9 cellular contexts compared by ENCODE assay signal in genomic region chr17:48441231-48441711, GRCh38. TPM values are rescaled to one million over a fixed set of nuclear protein-coding genes. Genes with fewer than 3 reads are reported as not detected.
DNase-seq lines count a peak whose midpoint lies in the region; ATAC-seq, FAIRE-seq and TF ChIP-seq lines count a peak whose summit lies in the region.
"Had no signal": no experiment of that assay in that cellular context is flagged by ENCODE, and none has a peak within 500 bp of the region (broad histone marks: within the 10 kb centered on the region; RNA-seq: fewer than 3 reads in every experiment).

No MANE protein-coding gene starts in this region.

- peak; percentile 64 for ATAC-seq in GM18517 (IDR thresholded peaks at IDR 0.05; ENCODE audit: unreplicated experiment)
- peak; percentile 65 for ATAC-seq in GM21528 (IDR thresholded peaks at IDR 0.05; ENCODE audit: low FRiP score, unreplicated experiment)
- no peak for ATAC-seq in GM23338

- no peak overlapping the region for H3K27ac Mint-ChIP-seq in GM23338

- H2AFZ ChIP-seq in endothelial cell of umbilical vein (ENCODE audit: low read depth, low read length) = no peak overlapping the region
- no peak overlapping the region for H2AFZ ChIP-seq in GM23338

- H3K36me3 ChIP-seq in endothelial cell of umbilical vein (ENCODE audit: control insufficient read depth in 2 of 2, extremely low read depth in 1 of 2, insufficient read depth in 2 of 2, low read length in 2 of 2) = no peaks in the 10 kb centered on the region
- no peaks in the 10 kb centered on the region for H3K36me3 ChIP-seq in GM23338 (ENCODE audit: insufficient read depth)

- POLR2A ChIA-PET in endothelial cell of umbilical vein (lab: Charles Lee) = no interaction called here

- no peak for TF ChIP-seq POLR2A in endothelial cell of umbilical vein (IDR thresholded peaks at IDR 0.05; ENCODE audit: low read depth, low read length)

- H3K4me3 Mint-ChIP-seq in GM23338 = no peak overlapping the region

- H3K27me3 Mint-ChIP-seq in GM23338 (ENCODE audit: insufficient read depth, low read depth, poor library complexity) = peaks cover 9% of the 10 kb centered on the region

- BruUV-seq in endothelial cell of umbilical vein (replicated peaks; lab: Mats Ljungman, UMichigan) = no TSS peak

- dilution Hi-C loops in endothelial cell of umbilical vein (cut with MboI; ENCODE audit: extremely low pct_ligation_motif_present, low sequenced_read_pairs) = no loop called here

- H3K4me2 ChIP-seq in endothelial cell of umbilical vein (ENCODE audit: insufficient read depth, low read length) (no peak overlapping the region), GM23338 (no peak overlapping the region)

- H3K4me1 ChIP-seq in endothelial cell of umbilical vein (ENCODE audit: control insufficient read depth, extremely low read depth, insufficient read depth, low read length) (peaks cover 5% of the 10 kb centered on the region), GM23338 (ENCODE audit: insufficient read depth) (no peaks in the 10 kb centered on the region)

- TF ChIP-seq CTCF in endothelial cell of umbilical vein (IDR thresholded peaks at IDR 0.05; ENCODE audit: extremely low read depth in 1 of 2, insufficient read depth in 1 of 2, low read depth in 1 of 2, low read length in 2 of 2) (no peak), GM23338 (conservative IDR thresholded peaks at IDR 0.05; ENCODE audit: low read depth in 2 of 2) (no peak)

- H3K79me2 ChIP-seq in endothelial cell of umbilical vein (ENCODE audit: control insufficient read depth, insufficient read depth, low read length) = no peaks in the 10 kb centered on the region
- H3K79me2 ChIP-seq in GM23338 (replicated peaks; ENCODE audit: insufficient read depth) = no peaks in the 10 kb centered on the region

- H3K27ac ChIP-seq in endothelial cell of umbilical vein (ENCODE audit: insufficient read depth, low read depth, low read length) (no peak overlapping the region), GM23338 (ENCODE audit: low read depth) (no peak overlapping the region)

- CTCF ChIA-PET in endothelial cell of umbilical vein (lab: Charles Lee) = interaction anchor here (0.7 to 1.0 kb wide), 2 partner anchors 12 to 13 kb away, joined by 3 read pairs; no protein-coding TSS in a partner anchor

- H3F3A ChIP-seq in GM23338 (replicated peaks; ENCODE audit: low read depth) = no peaks in the 10 kb centered on the region

- H3K9me3 ChIP-seq in endothelial cell of umbilical vein (replicated peaks; ENCODE audit: control insufficient read depth, insufficient read depth, low read length) = no peaks in the 10 kb centered on the region

- no peaks in the 10 kb centered on the region for H3K9me3 Mint-ChIP-seq in GM23338

- no peaks in the 10 kb centered on the region for H3K4me1 Mint-ChIP-seq in GM23338

- H3K9me2 ChIP-seq in GM23338 (ENCODE audit: insufficient read depth) = peaks cover 7% of the 10 kb centered on the region

- H3K4me3 ChIP-seq in endothelial cell of umbilical vein (replicated peaks in 1 of 3; ENCODE audit: insufficient read depth in 1 of 3, low read depth in 1 of 3, low read length in 3 of 3) (no peak overlapping the region), GM23338 (no peak overlapping the region)

- FAIRE-seq in endothelial cell of umbilical vein (lab: Jason Lieb, UNC) = peak; percentile 12
- FAIRE-seq in RCC 7860 (lab: Jason Lieb, UNC) = no peak

- H3K27me3 ChIP-seq in endothelial cell of umbilical vein (ENCODE audit: control insufficient read depth in 2 of 2, insufficient read depth in 2 of 2, low read length in 2 of 2) (peaks cover 24 to 28% of the 10 kb centered on the region in 2 experiments), GM23338 (ENCODE audit: insufficient read depth) (0 out of 2 replicates have a peak, but pooled peaks cover 2% of the 10 kb centered on the region)

- DNase-seq in Kasumi-1 (lab: John Stamatoyannopoulos, UW) = peak; percentile 98
- DNase-seq in endothelial cell of umbilical vein (ENCODE audit: low read depth, low spot score) = no peak
- DNase-seq in GM23338 (ENCODE audit: low spot score) = no peak
- DNase-seq in GDM1 (lab: John Stamatoyannopoulos, UW) = no peak
- DNase-seq in head of caudate nucleus = no peak
- no peak for DNase-seq in RCC 7860 (ENCODE audit: low spot score)

- no peaks in the 10 kb centered on the region for H3K36me3 Mint-ChIP-seq in GM23338 (ENCODE audit: low read depth)

- no peaks in the 10 kb centered on the region for H3K9me1 ChIP-seq in endothelial cell of umbilical vein (replicated peaks; ENCODE audit: control insufficient read depth, extremely low read depth, insufficient read depth, low read length)

- H3K9ac ChIP-seq in endothelial cell of umbilical vein (replicated peaks; ENCODE audit: extremely low read depth, insufficient read depth, low read length) = no peak overlapping the region

- intact Hi-C loops in endothelial cell of umbilical vein (cut with micrococcal nuclease) (no loop called here), head of caudate nucleus (cut with DNase I) (no loop called here)

- H4K20me1 ChIP-seq in endothelial cell of umbilical vein (replicated peaks; ENCODE audit: control insufficient read depth, extremely low read depth, insufficient read depth, low read length) (no peaks in the 10 kb centered on the region), GM23338 (replicated peaks; ENCODE audit: insufficient read depth) (no peaks in the 10 kb centered on the region)

TF ChIP-seq in endothelial cell of umbilical vein, 7 proteins besides CTCF, POLR2A, EP300 and RAD21:
- TF ChIP-seq GATA2 (IDR thresholded peaks at IDR 0.05; ENCODE audit: insufficient read depth, insufficient read length, low read depth, low read length) (peak; percentile 21), EZH2 (IDR thresholded peaks at IDR 0.05; ENCODE audit: borderline replicate concordance, low read depth, low read length, severe bottlenecking) (no peak), JUN (IDR thresholded peaks at IDR 0.05; ENCODE audit: borderline replicate concordance, insufficient read depth, insufficient read length, low read depth) (no peak)

RNA-seq across cellular contexts. Expression of gene SKAP1, which starts 11.3 kb away (rescaled TPM):
- 0.51 and 0.75 TPM in 2 replicates for total RNA-seq in endothelial cell of umbilical vein
- polyA plus RNA-seq in endothelial cell of umbilical vein (not detected in 2 replicates), GM23338 (2016; fragmentation: Nextera tagmentation; extraction: Ambion mirVana) (0.27 and 0.59 TPM in 2 replicates)
- polyA plus RNA-seq in endothelial cell of umbilical vein (2011; cell fraction: cytosol; rRNA removed) = 0.10 TPM in 1 of 2 replicates, not detected in the other
- polyA plus RNA-seq in endothelial cell of umbilical vein (2011; cell fraction: nucleus; rRNA removed) = not detected in 2 replicates
- polyA plus RNA-seq in endothelial cell of umbilical vein (2012) = 0.19 and 0.35 TPM in 2 replicates
- polyA minus RNA-seq in endothelial cell of umbilical vein = not detected in 2 replicates
- polyA minus RNA-seq in endothelial cell of umbilical vein (2011; cell fraction: cytosol; rRNA and poly(A)+ RNA removed) = not detected
- polyA minus RNA-seq in endothelial cell of umbilical vein (2011; cell fraction: nucleus; rRNA and poly(A)+ RNA removed) = not detected in 2 replicates
- total RNA-seq in GM23338 (2014; rRNA removed; shearing (Covaris generic)) = not detected in 2 replicates
- total RNA-seq: fibroblast of lung had no signal
- polyA plus RNA-seq: fibroblast of lung had no signal

Comparison
In these comparisons a context has a peak if more than half of its experiments do, and no peak if none do; other contexts are left out.
1. DNase-seq: peak in Kasumi-1 (2 of 2); none in endothelial cell of umbilical vein (single experiment), GM23338 (single experiment), GDM1 (single experiment), head of caudate nucleus (0 of 42) and RCC 7860 (single experiment).